ENCODE assay signal across 9 cellular contexts in genomic region chr15:39624806-39625205, GRCh38. TPM values are rescaled to one million over a fixed set of nuclear protein-coding genes. Genes with fewer than 3 reads are reported as not detected.
DNase-seq lines count a peak whose midpoint lies in the region; ATAC-seq and TF ChIP-seq lines count a peak whose summit lies in the region.
"Had no signal": no experiment of that assay in that cellular context is flagged by ENCODE, and none has a peak within 500 bp of the region (broad histone marks: within the 10 kb centered on the region; RNA-seq: fewer than 3 reads in every experiment).

No MANE protein-coding gene starts in this region.

- peak; percentile 6 for DNase-seq in DMS153 (lab: John Stamatoyannopoulos, UW)
- DNase-seq in DMS153 treated with DMSO at 0.1 percent for 48 hours (lab: John Stamatoyannopoulos, UW; ENCODE audit: unreplicated experiment) = no peak
- peak; percentile 27 to 93 (median 54) for DNase-seq in T-helper 1 cell
- DNase-seq in astrocyte of the hippocampus (ENCODE audit: low read depth, low spot score) = peak; percentile 86
- DNase-seq in left lung = peak in 1 of 2 donors; percentile 55
- DNase-seq in stimulated activated CD8-positive, alpha-beta memory T cell treated with anti-CD3 and anti-CD28 coated beads, Interleukin-4, amount 100 ng/mL, for 24 hours (ENCODE audit: low read depth) = peak; percentile 45
- no peak for DNase-seq in SHP77 treated with DMSO at 0.1 percent for 48 hours (lab: John Stamatoyannopoulos, UW)
- no peak for DNase-seq in type B pancreatic cell (ENCODE audit: extremely low spot score, unreplicated experiment)

- no peaks in the 10 kb centered on the region for H3K36me3 Mint-ChIP-seq in type B pancreatic cell

- H3K4me1 ChIP-seq in left lung = peaks cover 2 to 29% of the 10 kb centered on the region in 2 donors

- peak; percentile 91 for ATAC-seq in left lung

- H3K36me3 ChIP-seq in left lung = no peaks in the 10 kb centered on the region

- H3K9me3 Mint-ChIP-seq in type B pancreatic cell = no peaks in the 10 kb centered on the region

- H3K27ac Mint-ChIP-seq in type B pancreatic cell = no peak overlapping the region

- H3K27me3 Mint-ChIP-seq in type B pancreatic cell = no peaks in the 10 kb centered on the region

- TF ChIP-seq CTCF in left lung (IDR thresholded peaks at IDR 0.05) (no peak), type B pancreatic cell (conservative IDR thresholded peaks at IDR 0.05) (no peak)

- no peaks in the 10 kb centered on the region for H3K9me3 ChIP-seq in left lung

- no peaks in the 10 kb centered on the region for H3K27me3 ChIP-seq in left lung

- peaks cover 10% of the 10 kb centered on the region for H3K4me1 Mint-ChIP-seq in type B pancreatic cell (ENCODE audit: unreplicated experiment)

- no peak overlapping the region for H3K4me3 Mint-ChIP-seq in type B pancreatic cell

- intact Hi-C loops in left lung (cut with DNase I) = no loop called here

- no peak overlapping the region for H3K4me3 ChIP-seq in left lung

- peak overlapping the region; percentile 36 to 66 for H3K27ac ChIP-seq in left lung
- H3K27ac ChIP-seq: 22Rv1 had no signal

RNA-seq across cellular contexts. Expression of gene THBS1, which starts 43.9 kb away (rescaled TPM):
- total RNA-seq in left lung (100 to 1,000 TPM; 498 to 570 TPM), type B pancreatic cell (ENCODE audit: low replicate concordance) (51.7 and 137 TPM in 2 replicates)

Comparison
In these comparisons a context has a peak if more than half of its experiments do, and no peak if none do; other contexts are left out.
1. DNase-seq: peak in DMS153 (single experiment), T-helper 1 cell (5 of 5), astrocyte of the hippocampus (single experiment) and stimulated activated CD8-positive, alpha-beta memory T cell treated with anti-CD3 and anti-CD28 coated beads, Interleukin-4, amount 100 ng/mL, for 24 hours (single experiment); none in DMS153 treated with DMSO at 0.1 percent for 48 hours (single experiment), SHP77 treated with DMSO at 0.1 percent for 48 hours (single experiment) and type B pancreatic cell (single experiment).